ENCODE assay signal across 15 cellular contexts in genomic region chr14:104377256-104377655, GRCh38.
DNase-seq lines count a peak whose midpoint lies in the region; ATAC-seq and TF ChIP-seq lines count a peak whose summit lies in the region.
"Had no signal": no experiment of that assay in that cellular context is flagged by ENCODE, and none has a peak within 500 bp of the region (broad histone marks: within the 10 kb centered on the region; RNA-seq: fewer than 3 reads in every experiment).

No MANE protein-coding gene starts in this region.

- H3K27ac ChIP-seq in left ventricle myocardium inferior (replicated peaks) (no peak overlapping the region), neuronal stem cell (replicated peaks; ENCODE audit: low read length) (no peak overlapping the region)

- TF ChIP-seq CTCF in left ventricle myocardium inferior (IDR thresholded peaks at IDR 0.05; ENCODE audit: borderline replicate concordance) = no peak

- H2BK5ac ChIP-seq in neuronal stem cell (ENCODE audit: low read length) = no peak overlapping the region

- H3K4me1 ChIP-seq in left ventricle myocardium inferior (no peaks in the 10 kb centered on the region), neuronal stem cell (ENCODE audit: control insufficient read depth in 2 of 2, insufficient read depth in 1 of 2, low read depth in 1 of 2, low read length in 2 of 2) (no peaks in the 10 kb centered on the region)

- H3K36me3 ChIP-seq in left ventricle myocardium inferior = no peaks in the 10 kb centered on the region
- no peaks in the 10 kb centered on the region for H3K36me3 ChIP-seq in neuronal stem cell (replicated peaks in 1 of 2; ENCODE audit: control insufficient read depth in 2 of 2, insufficient read depth in 2 of 2, low read length in 2 of 2)

- no peak overlapping the region for H3K9ac ChIP-seq in neuronal stem cell (ENCODE audit: low read depth, low read length, poor library complexity)

- no CpG with 5 or more reads among the region's 10 CpGs for WGBS in neuronal stem cell (ENCODE audit: extremely low coverage in 2 of 2, insufficient read length in 2 of 2, insufficient replicate concordance in 1 of 2), 2 donors

- DNase-seq in left ventricle myocardium superior (peak; percentile 15), left ventricle myocardium inferior (no peak), neuronal stem cell (ENCODE audit: low spot score) (no peak)
- DNase-seq in stimulated activated CD4-positive, alpha-beta T cell treated with anti-CD3 and anti-CD28 coated beads, Interleukin-2, amount 100 ng/mL, for 24 hours = no peak
- DNase-seq: C1 segment of cervical spinal cord; Calu3; CD4-positive, alpha-beta memory T cell; COR-L47; DMS153; DND-41; GOT3 had no signal

- ATAC-seq in left ventricle myocardium superior = no peak
- ATAC-seq in esophagus mucosa = peak; percentile 15
- ATAC-seq in HG03280 (IDR thresholded peaks at IDR 0.05; ENCODE audit: unreplicated experiment) = no peak
- no peak for ATAC-seq in HG02973 (IDR thresholded peaks at IDR 0.05; ENCODE audit: unreplicated experiment)
- ATAC-seq: HCT116 had no signal

- no peak overlapping the region for H2BK120ac ChIP-seq in neuronal stem cell (ENCODE audit: low read depth, low read length)

- peak overlapping the region; percentile 36 for H3K18ac ChIP-seq in neuronal stem cell (ENCODE audit: low read length)

- no peak overlapping the region for H3K4me2 ChIP-seq in neuronal stem cell (ENCODE audit: insufficient read depth, low read length, poor library complexity, severe bottlenecking)

- H3K79me1 ChIP-seq in neuronal stem cell (ENCODE audit: low read depth, low read length) = no peaks in the 10 kb centered on the region

- peaks cover 25% of the 10 kb centered on the region for H3K9me3 ChIP-seq in left ventricle myocardium inferior (replicated peaks)
- H3K9me3 ChIP-seq in neuronal stem cell (replicated peaks in 1 of 2; ENCODE audit: control insufficient read depth in 2 of 2, insufficient read depth in 1 of 2, low read depth in 1 of 2, low read length in 2 of 2) = no peaks in the 10 kb centered on the region

- no peak overlapping the region for H2AFZ ChIP-seq in neuronal stem cell (ENCODE audit: low read length)

- no peak overlapping the region for H4K8ac ChIP-seq in neuronal stem cell (ENCODE audit: low read depth, low read length)

- no peak overlapping the region for H2BK15ac ChIP-seq in neuronal stem cell (ENCODE audit: low read length)

- no peak overlapping the region for H3K4ac ChIP-seq in neuronal stem cell (ENCODE audit: low read length)

- no peak overlapping the region for H2BK12ac ChIP-seq in neuronal stem cell (ENCODE audit: low read length)

- H3K14ac ChIP-seq in neuronal stem cell (ENCODE audit: low read length) = no peak overlapping the region

- H3K27me3 ChIP-seq in left ventricle myocardium inferior (ENCODE audit: low read depth) = peaks cover 67% of the 10 kb centered on the region
- peaks cover 0 to 18% (median 0%) of the 10 kb centered on the region in 3 experiments for H3K27me3 ChIP-seq in neuronal stem cell (ENCODE audit: control insufficient read depth in 3 of 3, insufficient read depth in 3 of 3, low read depth in 1 of 3, low read length in 3 of 3)

- H4K91ac ChIP-seq in neuronal stem cell (ENCODE audit: low read depth, low read length, poor library complexity) = no peak overlapping the region

- H3K4me3 ChIP-seq in left ventricle myocardium inferior = no peak overlapping the region
- H3K4me3 ChIP-seq in neuronal stem cell (ENCODE audit: low read length in 2 of 2) = no peak overlapping the region

- intact Hi-C loops in left ventricle myocardium superior (cut with micrococcal nuclease) = no loop called here
- intact Hi-C loops in left ventricle myocardium inferior (cut with micrococcal nuclease) = no loop called here

- H3K23ac ChIP-seq in neuronal stem cell (ENCODE audit: low read depth, low read length, poor library complexity) = no peak overlapping the region

- no peak overlapping the region for H2AK5ac ChIP-seq in neuronal stem cell (ENCODE audit: low read depth, low read length)
